ENCODE assay signal across 28 cellular contexts in genomic region chrX:87813566-87813965, GRCh38.
"Had no signal": no experiment of that assay in that cellular context is flagged by ENCODE, and none has a peak within 500 bp of the region (broad histone marks: within the 10 kb centered on the region; RNA-seq: fewer than 3 reads in every experiment).

No MANE protein-coding gene starts in this region.

- H3K9me3 ChIP-seq: heart left ventricle, stomach, tibial artery had no signal

- H3K4me3 Mint-ChIP-seq: activated CD4-positive, alpha-beta T cell treated with anti-CD3 and anti-CD28 coated beads for 36 hours; activated CD8-positive, alpha-beta memory T cell treated with anti-CD3 and anti-CD28 coated beads, Interleukin-2, amount 10 ng/mL, durations not matched to agents 7 days and 5 days; activated CD8-positive, alpha-beta T cell treated with anti-CD3 and anti-CD28 coated beads, Interleukin-2, amount 10 ng/mL, durations not matched to agents 7 days and 5 days; activated naive CD4-positive, alpha-beta T cell treated with anti-CD3 and anti-CD28 coated beads for 36 hours; activated naive CD8-positive, alpha-beta T cell treated with anti-CD3 and anti-CD28 coated beads, Interleukin-2, amount 10 ng/mL, durations not matched to agents 7 days and 5 days; activated T-cell treated with anti-CD3 and anti-CD28 coated beads, Interleukin-2, amount 50 U/mL, for 72 hours; endodermal cell; immature natural killer cell; natural killer cell; neural progenitor cell; stimulated activated naive B cell treated with anti-CD40 and anti-IgM and Interleukin-4, amounts not matched to agents 10 μg/mL and 1 μg/mL and 100 μg/mL, for 72 hours had no signal

- H3K27me3 ChIP-seq: brain microvascular endothelial cell, heart left ventricle, neural progenitor cell, stomach, tibial artery had no signal

- H3K4me1 ChIP-seq: neural progenitor cell, stomach, tibial artery had no signal

- H3K4me3 ChIP-seq: heart left ventricle, neural progenitor cell, stomach, tibial artery had no signal

- H3K27ac Mint-ChIP-seq: activated CD4-positive, alpha-beta T cell treated with anti-CD3 and anti-CD28 coated beads for 36 hours; activated CD8-positive, alpha-beta memory T cell treated with anti-CD3 and anti-CD28 coated beads, Interleukin-2, amount 10 ng/mL, durations not matched to agents 7 days and 5 days; activated CD8-positive, alpha-beta T cell treated with anti-CD3 and anti-CD28 coated beads, Interleukin-2, amount 10 ng/mL, durations not matched to agents 7 days and 5 days; activated naive CD4-positive, alpha-beta T cell treated with anti-CD3 and anti-CD28 coated beads for 36 hours; activated naive CD8-positive, alpha-beta T cell treated with anti-CD3 and anti-CD28 coated beads, Interleukin-2, amount 10 ng/mL, durations not matched to agents 7 days and 5 days; activated T-cell treated with anti-CD3 and anti-CD28 coated beads, Interleukin-2, amount 50 U/mL, for 72 hours; endodermal cell; immature natural killer cell; natural killer cell; neural progenitor cell; stimulated activated naive B cell treated with anti-CD40 and anti-IgM and Interleukin-4, amounts not matched to agents 10 μg/mL and 1 μg/mL and 100 μg/mL, for 72 hours had no signal

- H3K9me3 Mint-ChIP-seq: activated naive CD4-positive, alpha-beta T cell treated with anti-CD3 and anti-CD28 coated beads for 36 hours; activated naive CD8-positive, alpha-beta T cell treated with anti-CD3 and anti-CD28 coated beads, Interleukin-2, amount 10 ng/mL, durations not matched to agents 7 days and 5 days; neural progenitor cell had no signal

- H3K4me1 Mint-ChIP-seq: activated CD4-positive, alpha-beta T cell treated with anti-CD3 and anti-CD28 coated beads for 36 hours; activated CD8-positive, alpha-beta memory T cell treated with anti-CD3 and anti-CD28 coated beads, Interleukin-2, amount 10 ng/mL, durations not matched to agents 7 days and 5 days; activated naive CD8-positive, alpha-beta T cell treated with anti-CD3 and anti-CD28 coated beads, Interleukin-2, amount 10 ng/mL, durations not matched to agents 7 days and 5 days; immature natural killer cell; natural killer cell; neural progenitor cell; stimulated activated naive B cell treated with anti-CD40 and anti-IgM and Interleukin-4, amounts not matched to agents 10 μg/mL and 1 μg/mL and 100 μg/mL, for 72 hours had no signal

- H3K36me3 Mint-ChIP-seq: activated CD8-positive, alpha-beta memory T cell treated with anti-CD3 and anti-CD28 coated beads, Interleukin-2, amount 10 ng/mL, durations not matched to agents 7 days and 5 days; activated naive CD8-positive, alpha-beta T cell treated with anti-CD3 and anti-CD28 coated beads, Interleukin-2, amount 10 ng/mL, durations not matched to agents 7 days and 5 days; immature natural killer cell; natural killer cell; neural progenitor cell; stimulated activated naive B cell treated with anti-CD40 and anti-IgM and Interleukin-4, amounts not matched to agents 10 μg/mL and 1 μg/mL and 100 μg/mL, for 72 hours had no signal

- H3K27ac ChIP-seq: brain microvascular endothelial cell, heart left ventricle, neural progenitor cell, stomach, tibial artery had no signal

- H3K36me3 ChIP-seq: brain microvascular endothelial cell, heart left ventricle, neural progenitor cell, stomach, tibial artery had no signal

- DNase-seq: activated CD4-positive, alpha-beta T cell treated with anti-CD3 and anti-CD28 coated beads for 36 hours; activated CD4-positive, CD25-positive, alpha-beta regulatory T cell; activated CD8-positive, alpha-beta memory T cell treated with anti-CD3 and anti-CD28 coated beads, Interleukin-2, amount 10 ng/mL, durations not matched to agents 7 days and 5 days; activated CD8-positive, alpha-beta T cell treated with anti-CD3 and anti-CD28 coated beads, Interleukin-2, amount 10 ng/mL, durations not matched to agents 7 days and 5 days; activated effector memory CD4-positive, alpha-beta T cell treated with anti-CD3 and anti-CD28 coated beads, Interleukin-2, amount 50 U/mL, for 16 hours; activated naive CD4-positive, alpha-beta T cell treated with anti-CD3 and anti-CD28 coated beads for 36 hours; activated naive CD8-positive, alpha-beta T cell treated with anti-CD3 and anti-CD28 coated beads, Interleukin-2, amount 10 ng/mL, durations not matched to agents 7 days and 5 days; activated T-cell treated with anti-CD3 and anti-CD28 coated beads for 4 hours; activated T-cell treated with anti-CD3 and anti-CD28 coated beads, Interleukin-2, amount 50 U/mL, for 72 hours; brain microvascular endothelial cell; caudate nucleus; endodermal cell; foreskin fibroblast; heart left ventricle; hypothalamus; immature natural killer cell; kidney; natural killer cell; occipital lobe; right cardiac atrium; stimulated activated CD4-positive, alpha-beta T cell treated with anti-CD3 and anti-CD28 coated beads, Interleukin-15, amount 100 ng/mL, for 24 hours; stimulated activated CD4-positive, alpha-beta T cell treated with anti-CD3 and anti-CD28 coated beads, Interleukin-2, amount 100 ng/mL, for 24 hours; stimulated activated naive B cell treated with anti-CD40 and anti-IgM and Interleukin-4, amounts not matched to agents 10 μg/mL and 1 μg/mL and 100 μg/mL, for 72 hours; stomach; T-helper 2 cell; tibial artery had no signal

- H3K27me3 Mint-ChIP-seq: activated CD4-positive, alpha-beta T cell treated with anti-CD3 and anti-CD28 coated beads for 36 hours; activated CD8-positive, alpha-beta memory T cell treated with anti-CD3 and anti-CD28 coated beads, Interleukin-2, amount 10 ng/mL, durations not matched to agents 7 days and 5 days; activated naive CD8-positive, alpha-beta T cell treated with anti-CD3 and anti-CD28 coated beads, Interleukin-2, amount 10 ng/mL, durations not matched to agents 7 days and 5 days; stimulated activated naive B cell treated with anti-CD40 and anti-IgM and Interleukin-4, amounts not matched to agents 10 μg/mL and 1 μg/mL and 100 μg/mL, for 72 hours had no signal

- ATAC-seq: activated CD4-positive, alpha-beta T cell treated with anti-CD3 and anti-CD28 coated beads for 36 hours; activated CD8-positive, alpha-beta memory T cell treated with anti-CD3 and anti-CD28 coated beads, Interleukin-2, amount 10 ng/mL, durations not matched to agents 7 days and 5 days; activated CD8-positive, alpha-beta T cell treated with anti-CD3 and anti-CD28 coated beads, Interleukin-2, amount 10 ng/mL, durations not matched to agents 7 days and 5 days; activated T-cell treated with anti-CD3 and anti-CD28 coated beads, Interleukin-2, amount 50 U/mL, for 72 hours; esophagus mucosa; heart left ventricle; natural killer cell; right cardiac atrium; stimulated activated naive B cell treated with anti-CD40 and anti-IgM and Interleukin-4, amounts not matched to agents 10 μg/mL and 1 μg/mL and 100 μg/mL, for 72 hours had no signal
